ENCODE assay signal across 14 cellular contexts in genomic region chr5:15254607-15255006, GRCh38.
"Had no signal": no experiment of that assay in that cellular context is flagged by ENCODE, and none has a peak within 500 bp of the region (broad histone marks: within the 10 kb centered on the region; RNA-seq: fewer than 3 reads in every experiment).

No MANE protein-coding gene starts in this region.

- ATAC-seq: naive thymus-derived CD4-positive, alpha-beta T cell; stimulated activated effector memory CD8-positive, alpha-beta T cell treated with anti-CD3 and anti-CD28 coated beads, Interleukin-12 subunit alpha, Interleukin-12 subunit beta, amount 100 ng/mL, for 72 hours had no signal

- H3K4me3 ChIP-seq: smooth muscle cell, tibial artery, vagina had no signal

- DNase-seq: activated CD4-positive, alpha-beta memory T cell treated with anti-CD3 and anti-CD28 coated beads for 36 hours; activated CD8-positive, alpha-beta memory T cell treated with anti-CD3 and anti-CD28 coated beads, Interleukin-2, amount 50 U/mL, for 4 hours; activated naive CD4-positive, alpha-beta T cell treated with Interleukin-2 at 50 U/mL for 16 hours; endodermal cell; erythroblast; foreskin melanocyte; head of caudate nucleus; naive thymus-derived CD4-positive, alpha-beta T cell; posterior cingulate gyrus; T-helper 9 cell; tibial artery had no signal
